In genomic region chr22:27809700-27810365, GRCh38 we compare ENCODE assay signal across 15 cellular contexts. TPM values are rescaled to one million over a fixed set of nuclear protein-coding genes. Genes with fewer than 3 reads are reported as not detected.
DNase-seq lines count a peak whose midpoint lies in the region; ATAC-seq and TF ChIP-seq lines count a peak whose summit lies in the region.
"Had no signal": no experiment of that assay in that cellular context is flagged by ENCODE, and none has a peak within 500 bp of the region (broad histone marks: within the 10 kb centered on the region; RNA-seq: fewer than 3 reads in every experiment).

No MANE protein-coding gene starts in this region.

- no peak overlapping the region for H3K9ac ChIP-seq in rectal smooth muscle tissue (ENCODE audit: low read length)

- H3K4me3 ChIP-seq in heart right ventricle (no peak overlapping the region), rectal smooth muscle tissue (ENCODE audit: low read length) (no peak overlapping the region)
- H3K4me3 ChIP-seq: dorsolateral prefrontal cortex had no signal

- ATAC-seq in heart right ventricle, result peak in 6 of 8 donors; percentile 11 to 65 (median 46)
- ATAC-seq in GM18867 (IDR thresholded peaks at IDR 0.05; ENCODE audit: unreplicated experiment), result no peak

- no peaks in the 10 kb centered on the region for H3K9me3 ChIP-seq in heart right ventricle

- H3K27ac ChIP-seq in heart right ventricle (peak overlapping the region in 4 of 10 donors; percentile 30 to 56 (median 44)), rectal smooth muscle tissue (ENCODE audit: low read depth, low read length) (peak overlapping the region; percentile 82)
- H3K27ac ChIP-seq: dorsolateral prefrontal cortex had no signal

- no peaks in the 10 kb centered on the region for H3K36me3 ChIP-seq in heart right ventricle
- no peaks in the 10 kb centered on the region for H3K36me3 ChIP-seq in rectal smooth muscle tissue (ENCODE audit: control insufficient read depth, insufficient read depth, low read length)

- WGBS in heart right ventricle, 2 donors, result 55 to 60% methylated on average over 9 of the region's 9 CpGs

- H3K4me1 ChIP-seq in heart right ventricle, result peaks cover 0 to 22% (median 7%) of the 10 kb centered on the region in 9 donors
- H3K4me1 ChIP-seq in rectal smooth muscle tissue (ENCODE audit: control insufficient read depth, insufficient read depth, low read length), result peaks cover 14% of the 10 kb centered on the region

- TF ChIP-seq CTCF in heart right ventricle (IDR thresholded peaks at IDR 0.05), result no peak

- peak; percentile 25 for DNase-seq in ELF-1 (ENCODE audit: low read depth, low spot score)
- DNase-seq in astrocyte of the hippocampus (ENCODE audit: low read depth, low spot score), result peak; percentile 19
- no peak for DNase-seq in heart right ventricle
- DNase-seq in OCI-M1 (lab: John Stamatoyannopoulos, UW), result no peak
- DNase-seq in activated gamma-delta T cell treated with Interleukin-2 at 50 U/mL for 16 hours, result no peak
- DNase-seq in AG08396 (ENCODE audit: low spot score), result no peak
- DNase-seq: activated CD4-positive, CD25-positive, alpha-beta regulatory T cell treated with anti-CD3 and anti-CD28 coated beads, Interleukin-2, amount 50 U/mL, for 72 hours; activated CD8-positive, alpha-beta memory T cell treated with anti-CD3 and anti-CD28 coated beads, Interleukin-2, amount 50 U/mL, for 48 hours; activated naive CD4-positive, alpha-beta T cell; dorsolateral prefrontal cortex; NCI-H1694 treated with DMSO at 0.1 percent for 48 hours; SIG-M5; T-helper 9 cell had no signal

- no peaks in the 10 kb centered on the region for H3K27me3 ChIP-seq in heart right ventricle
- H3K27me3 ChIP-seq in rectal smooth muscle tissue (ENCODE audit: control insufficient read depth, insufficient read depth, low read length), result no peaks in the 10 kb centered on the region
- H3K27me3 ChIP-seq: dorsolateral prefrontal cortex had no signal

- intact Hi-C loops in heart right ventricle (cut with DNase I), result loop anchor here in 9 of 10 donors (5.0 to 10.0 kb wide), 11 partner anchors 65 to 1135 kb away; no protein-coding TSS in a partner anchor

RNA-seq across cellular contexts. Expression of gene MN1, which starts 8.3 kb away (rescaled TPM):
- 1 to 10 TPM; 3.6 to 8.3 (median 6.1) TPM for total RNA-seq in heart right ventricle
- 1 to 10 TPM; 2.3 to 3.4 TPM for polyA plus RNA-seq in heart right ventricle

Comparison
In these comparisons a context has a peak if more than half of its experiments do, and no peak if none do; other contexts are left out.
1. DNase-seq: peak in ELF-1 (single experiment) and astrocyte of the hippocampus (single experiment); none in heart right ventricle (0 of 2), OCI-M1 (single experiment), activated gamma-delta T cell treated with Interleukin-2 at 50 U/mL for 16 hours (single experiment) and AG08396 (single experiment).